7 cellular contexts compared by ENCODE assay signal in genomic region chr7:128530855-128531104, GRCh38. TPM values are rescaled to one million over a fixed set of nuclear protein-coding genes. Genes with fewer than 3 reads are reported as not detected.
DNase-seq lines count a peak whose midpoint lies in the region; ATAC-seq and TF ChIP-seq lines count a peak whose summit lies in the region.

No MANE protein-coding gene starts in this region.

- DNase-seq in A172 (ENCODE audit: low spot score): no peak
- no peak for DNase-seq in superior temporal gyrus (ENCODE audit: extremely low spot score)
- DNase-seq in T1000 (lab: John Stamatoyannopoulos, UW): no peak

- H3K27me3 ChIP-seq in SU-DHL-6 (ENCODE audit: low read length) (no peaks in the 10 kb centered on the region), iPS-15b (ENCODE audit: control insufficient read depth, insufficient read depth, low read length) (no peaks in the 10 kb centered on the region), stomach smooth muscle (ENCODE audit: control insufficient read depth in 1 of 2, insufficient read depth in 2 of 2, low read length in 2 of 2) (no peaks in the 10 kb centered on the region)

- peak overlapping the region; percentile 73 for H3K27ac ChIP-seq in SU-DHL-6 (ENCODE audit: low read depth, low read length)
- peak overlapping the region; percentile 70 for H3K27ac ChIP-seq in stomach smooth muscle (ENCODE audit: low read length)

- no peaks in the 10 kb centered on the region for H3K4me1 ChIP-seq in iPS-15b (ENCODE audit: control insufficient read depth, insufficient read depth, low read length)
- H3K4me1 ChIP-seq in stomach smooth muscle (ENCODE audit: control insufficient read depth, insufficient read depth, low read length): peaks cover 10% of the 10 kb centered on the region

- H3K36me3 ChIP-seq in SU-DHL-6 (ENCODE audit: low read length): no peaks in the 10 kb centered on the region
- no peaks in the 10 kb centered on the region for H3K36me3 ChIP-seq in iPS-15b (ENCODE audit: control insufficient read depth, insufficient read depth, low read length)
- no peaks in the 10 kb centered on the region for H3K36me3 ChIP-seq in stomach smooth muscle (ENCODE audit: control insufficient read depth in 2 of 2, insufficient read depth in 2 of 2, low read length in 2 of 2)

- no peaks in the 10 kb centered on the region for H4K20me1 ChIP-seq in SU-DHL-6 (ENCODE audit: low read depth, low read length)

- TF ChIP-seq CTCF in SU-DHL-6 (IDR thresholded peaks at IDR 0.05; ENCODE audit: insufficient read depth, low read length, poor library complexity, severe bottlenecking): no peak

- peak; percentile 36 for ATAC-seq in GM19372 (IDR thresholded peaks at IDR 0.05; ENCODE audit: low read depth, unreplicated experiment)

- H3K9me3 ChIP-seq in SU-DHL-6 (ENCODE audit: insufficient read depth, low read length) (no peaks in the 10 kb centered on the region), iPS-15b (ENCODE audit: control insufficient read depth, insufficient read depth, low read length) (no peaks in the 10 kb centered on the region), stomach smooth muscle (ENCODE audit: control insufficient read depth in 2 of 2, low read length in 2 of 2) (no peaks in the 10 kb centered on the region)

- H3K4me3 ChIP-seq in SU-DHL-6 (ENCODE audit: insufficient read depth, low read length, poor library complexity, severe bottlenecking) (peak overlapping the region; percentile 61), iPS-15b (ENCODE audit: low read depth, low read length) (peak overlapping the region; percentile 39), stomach smooth muscle (ENCODE audit: low read length in 2 of 2) (peak overlapping the region in 1 of 2 donors; percentile 76)

- peak overlapping the region; percentile 77 for H3K9ac ChIP-seq in SU-DHL-6 (ENCODE audit: low read length)
- no peak overlapping the region for H3K9ac ChIP-seq in iPS-15b (ENCODE audit: low read depth, low read length)
- peak overlapping the region; percentile 21 to 65 for H3K9ac ChIP-seq in stomach smooth muscle (ENCODE audit: low read length in 2 of 2)

- peaks cover 6% of the 10 kb centered on the region; the same call in 1 of the 2 replicates for H3F3A ChIP-seq in SU-DHL-6 (ENCODE audit: insufficient read depth)

- H3K79me2 ChIP-seq in SU-DHL-6 (ENCODE audit: insufficient read depth, low read length): peaks cover 29% of the 10 kb centered on the region

- peak overlapping the region; percentile 64 for H2AFZ ChIP-seq in SU-DHL-6 (ENCODE audit: low read depth, low read length, severe bottlenecking)

- peak overlapping the region; percentile 66 for H3K4me2 ChIP-seq in SU-DHL-6 (ENCODE audit: low read depth, low read length, poor library complexity, severe bottlenecking)

- H3K9me2 ChIP-seq in SU-DHL-6 (replicated peaks; ENCODE audit: insufficient read depth, low read length): no peaks in the 10 kb centered on the region

RNA-seq across cellular contexts. Expression of gene METTL2B, which starts 54.2 kb away (rescaled TPM):
- 37.6 and 46.4 TPM in 2 replicates for total RNA-seq in A172 (2014; rRNA removed; shearing (Covaris generic))
